32 cellular contexts compared by ENCODE assay signal in the genomic region with DNA sequence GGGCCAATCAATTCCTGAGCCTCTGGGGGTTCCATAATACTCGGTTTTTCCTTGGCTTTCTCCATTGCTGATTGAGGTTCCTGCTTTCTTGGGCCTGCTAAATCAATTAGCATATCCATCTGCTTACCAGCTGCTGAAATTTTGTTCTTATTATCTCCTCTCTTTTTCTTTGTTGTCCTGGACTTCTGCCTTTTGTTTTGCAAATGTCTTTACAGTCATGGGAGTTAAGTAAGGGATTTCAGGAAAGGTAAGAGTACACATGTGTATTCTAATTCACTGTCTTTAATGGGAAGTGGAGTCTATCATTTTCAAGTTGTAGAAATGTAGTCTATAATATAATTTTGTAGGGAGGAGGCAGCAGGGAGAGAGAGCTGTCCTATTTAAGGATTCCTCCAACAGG.
"Had no signal": no experiment of that assay in that cellular context is flagged by ENCODE, and none has a peak within 500 bp of the region (broad histone marks: within the 10 kb centered on the region; RNA-seq: fewer than 3 reads in every experiment).

No MANE protein-coding gene starts in this region.

- H3K36me3 ChIP-seq: neutrophil, right lobe of liver, spleen, suprapubic skin, tibial artery, transverse colon, upper lobe of right lung, uterus had no signal

- ATAC-seq: naive thymus-derived CD4-positive, alpha-beta T cell; natural killer cell; psoas muscle; right cardiac atrium; right lobe of liver; stimulated activated memory B cell treated with anti-CD40 and anti-IgM and Interleukin-4, amounts not matched to agents 10 μg/mL and 1 μg/mL and 100 μg/mL, for 72 hours; stimulated activated naive CD8-positive, alpha-beta T cell treated with anti-CD3 and anti-CD28 coated beads, Interleukin-15, amount 100 ng/mL, for 72 hours; stimulated activated naive CD8-positive, alpha-beta T cell treated with anti-CD3 and anti-CD28 coated beads, Interleukin-15, Interleukin-2, amounts not matched to agents 100 U/mL and 50 U/mL, for 24 hours; upper lobe of right lung had no signal

- H3K4me3 ChIP-seq: psoas muscle, right lobe of liver, skin epidermis, smooth muscle cell, spleen, suprapubic skin, testis, tibial artery, transverse colon, upper lobe of right lung, uterus had no signal

- H3K27me3 Mint-ChIP-seq: naive thymus-derived CD4-positive, alpha-beta T cell; progenitor cell of endocrine pancreas; stimulated activated naive CD8-positive, alpha-beta T cell treated with anti-CD3 and anti-CD28 coated beads, Interleukin-15, amount 100 ng/mL, for 72 hours; type B pancreatic cell had no signal

- H3K9me3 ChIP-seq: neutrophil, psoas muscle, right lobe of liver, suprapubic skin, testis, tibial artery, transverse colon, upper lobe of right lung, uterus had no signal

- H3K4me3 Mint-ChIP-seq: naive thymus-derived CD4-positive, alpha-beta T cell; natural killer cell; nephron progenitor cell; neural crest cell; stimulated activated memory B cell treated with anti-CD40 and anti-IgM and Interleukin-4, amounts not matched to agents 10 μg/mL and 1 μg/mL and 100 μg/mL, for 72 hours; stimulated activated naive CD8-positive, alpha-beta T cell treated with anti-CD3 and anti-CD28 coated beads, Interleukin-15, amount 100 ng/mL, for 72 hours; type B pancreatic cell had no signal

- H3K4me1 ChIP-seq: parathyroid adenoma, psoas muscle, right lobe of liver, spleen, suprapubic skin, testis, tibial artery, transverse colon, upper lobe of right lung, uterus had no signal

- H3K9me3 Mint-ChIP-seq: stimulated activated memory B cell treated with anti-CD40 and anti-IgM and Interleukin-4, amounts not matched to agents 10 μg/mL and 1 μg/mL and 100 μg/mL, for 72 hours; type B pancreatic cell had no signal

- H2AFZ ChIP-seq: parathyroid adenoma had no signal

- H3K79me2 ChIP-seq: parathyroid adenoma had no signal

- H3K36me3 Mint-ChIP-seq: naive thymus-derived CD4-positive, alpha-beta T cell; natural killer cell; stimulated activated memory B cell treated with anti-CD40 and anti-IgM and Interleukin-4, amounts not matched to agents 10 μg/mL and 1 μg/mL and 100 μg/mL, for 72 hours; type B pancreatic cell had no signal

- H3K4me1 Mint-ChIP-seq: naive thymus-derived CD4-positive, alpha-beta T cell; natural killer cell; neural crest cell; stimulated activated naive CD8-positive, alpha-beta T cell treated with anti-CD3 and anti-CD28 coated beads, Interleukin-15, amount 100 ng/mL, for 72 hours had no signal

- H3K27ac Mint-ChIP-seq: naive thymus-derived CD4-positive, alpha-beta T cell; natural killer cell; nephron progenitor cell; progenitor cell of endocrine pancreas; stimulated activated memory B cell treated with anti-CD40 and anti-IgM and Interleukin-4, amounts not matched to agents 10 μg/mL and 1 μg/mL and 100 μg/mL, for 72 hours; stimulated activated naive CD8-positive, alpha-beta T cell treated with anti-CD3 and anti-CD28 coated beads, Interleukin-15, amount 100 ng/mL, for 72 hours; type B pancreatic cell had no signal

- H3K27me3 ChIP-seq: neutrophil, right lobe of liver, spleen, suprapubic skin, testis, tibial artery, transverse colon, upper lobe of right lung, uterus had no signal

- H3K9ac ChIP-seq: parathyroid adenoma had no signal

- DNase-seq: naive thymus-derived CD4-positive, alpha-beta T cell; natural killer cell; nephron progenitor cell; nucleus accumbens; posterior cingulate gyrus; psoas muscle; right cardiac atrium; right lobe of liver; spleen; stimulated activated CD4-positive, alpha-beta T cell treated with anti-CD3 and anti-CD28 coated beads, Interleukin-12 subunit alpha, Interleukin-12 subunit beta, amount 100 ng/mL, for 4 hours; stimulated activated CD4-positive, alpha-beta T cell treated with anti-CD3 and anti-CD28 coated beads, Interleukin-1b, Interleukin-23, amount 100 ng/mL, for 48 hours; stimulated activated CD4-positive, alpha-beta T cell treated with anti-CD3 and anti-CD28 coated beads, Interleukin-4, amount 100 ng/mL, for 1 hour; stimulated activated CD4-positive, alpha-beta T cell treated with anti-CD3 and anti-CD28 coated beads, Interleukin-4, amount 100 ng/mL, for 4 hours; stimulated activated CD8-positive, alpha-beta memory T cell treated with anti-CD3 and anti-CD28 coated beads, Interleukin-4, amount 100 ng/mL, for 48 hours; stimulated activated naive CD4-positive, alpha-beta T cell; stimulated activated naive CD8-positive, alpha-beta T cell treated with anti-CD3 and anti-CD28 coated beads, Interleukin-15, amount 100 ng/mL, for 72 hours; stimulated activated naive CD8-positive, alpha-beta T cell treated with anti-CD3 and anti-CD28 coated beads, Interleukin-15, Interleukin-2, amounts not matched to agents 100 U/mL and 50 U/mL, for 24 hours; substantia nigra; testis; tibial artery; transverse colon; upper lobe of right lung; uterus had no signal

- H3K27ac ChIP-seq: parathyroid adenoma, psoas muscle, right lobe of liver, skin epidermis, spleen, suprapubic skin, testis, tibial artery, transverse colon, upper lobe of right lung, uterus had no signal

- H3K4me2 ChIP-seq: smooth muscle cell had no signal
